1 cellular context compared by ENCODE assay signal in genomic region chr2:200378652-200379290, GRCh38.
TF ChIP-seq lines count a peak whose summit lies in the region.

No MANE protein-coding gene starts in this region.

TF ChIP-seq in H1, 55 proteins besides CTCF, POLR2A, EP300 and RAD21:
- TF ChIP-seq SUZ12 (IDR thresholded peaks at IDR 0.05; ENCODE audit: low read length) (no peak), USF2 (IDR thresholded peaks at IDR 0.05; ENCODE audit: low read length) (no peak), ZNF274 (IDR thresholded peaks at IDR 0.05; ENCODE audit: borderline replicate concordance, extremely low read depth, low read length) (no peak), TAF1 (IDR thresholded peaks at IDR 0.05; ENCODE audit: low read depth, low read length) (no peak), BRCA1 (IDR thresholded peaks at IDR 0.05; ENCODE audit: low read depth, low read length) (no peak), RBBP5 (IDR thresholded peaks at IDR 0.05; ENCODE audit: borderline replicate concordance, low read depth, low read length) (no peak), POU5F1 (IDR thresholded peaks at IDR 0.05; ENCODE audit: low read depth, low read length) (no peak), CBX5 (IDR thresholded peaks at IDR 0.05; ENCODE audit: low read depth, low read length) (no peak), CBX8 (IDR thresholded peaks at IDR 0.05; ENCODE audit: borderline replicate concordance, low read depth, low read length) (no peak), SIRT6 (IDR thresholded peaks at IDR 0.05; ENCODE audit: low read length) (no peak), KDM4A (IDR thresholded peaks at IDR 0.05; ENCODE audit: low read depth, low read length, severe bottlenecking) (no peak), JUND (IDR thresholded peaks at IDR 0.05; ENCODE audit: low read length) (no peak)
